ENCODE assay signal across 9 cellular contexts in the genomic region with DNA sequence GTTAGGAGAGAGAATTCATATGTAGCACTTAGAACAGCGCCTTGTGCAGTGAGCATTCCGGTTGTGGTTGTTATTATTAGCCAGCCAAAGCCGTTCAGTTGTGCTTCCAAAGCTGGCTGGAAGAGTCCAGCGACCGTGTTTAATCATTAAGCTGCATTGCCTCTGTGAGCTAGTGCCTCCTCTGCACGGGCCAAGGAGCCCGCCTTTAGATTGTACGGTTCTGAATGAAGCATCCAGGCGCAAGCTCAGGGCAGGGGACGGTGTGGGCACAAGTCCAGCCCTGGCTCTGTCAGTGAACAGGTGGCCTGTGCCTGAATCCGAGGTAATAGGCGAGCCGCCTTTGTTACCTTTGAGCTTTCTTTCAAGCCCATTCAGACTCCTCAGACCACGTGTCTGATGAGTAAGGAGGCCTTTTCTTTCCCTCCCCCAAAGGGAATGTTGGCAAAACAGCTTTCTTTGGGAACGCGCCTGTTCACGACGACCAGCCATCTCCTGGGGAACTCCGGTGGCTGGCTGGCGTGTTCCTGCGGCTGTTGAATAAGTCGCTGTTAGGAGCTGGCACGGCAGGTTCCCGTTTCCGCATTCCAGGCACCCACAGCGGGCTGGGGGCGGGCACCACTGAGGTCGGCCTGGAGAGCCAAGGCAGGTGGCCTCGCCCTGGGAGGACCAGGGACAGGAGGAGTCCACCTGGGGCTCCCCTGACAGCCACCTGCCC. TPM values are rescaled to one million over a fixed set of nuclear protein-coding genes. Genes with fewer than 3 reads are reported as not detected.
DNase-seq lines count a peak whose midpoint lies in the region; TF ChIP-seq lines count a peak whose summit lies in the region.
"Had no signal": no experiment of that assay in that cellular context is flagged by ENCODE, and none has a peak within 500 bp of the region (broad histone marks: within the 10 kb centered on the region; RNA-seq: fewer than 3 reads in every experiment).

No MANE protein-coding gene starts in this region.

- peak overlapping the region; percentile 12 for H3K27ac ChIP-seq in layer of hippocampus (ENCODE audit: low read depth, low read length)

- DNase-seq in Daoy (ENCODE audit: low read depth) (peak; percentile 77), HCEC 1CT (peak; percentile 45), NCI-H226 (peak; percentile 93), chondrocyte (ENCODE audit: low spot score) (no peak), activated gamma-delta T cell treated with Interleukin-2 at 50 U/mL for 16 hours (no peak)
- no peak for DNase-seq in activated CD8-positive, alpha-beta memory T cell treated with anti-CD3 and anti-CD28 coated beads, Interleukin-2, amount 50 U/mL, for 4 hours

- H3K36me3 Mint-ChIP-seq in chondrocyte (ENCODE audit: low read depth): no peaks in the 10 kb centered on the region
- peaks cover 37% of the 10 kb centered on the region for H3K36me3 Mint-ChIP-seq in stimulated activated naive CD8-positive, alpha-beta T cell treated with anti-CD3 and anti-CD28 coated beads, Interleukin-15, Interleukin-2, amounts not matched to agents 100 ng/mL and 50 ng/mL, for 24 hours (ENCODE audit: low read depth)

- peaks cover 41% of the 10 kb centered on the region for H3K4me1 Mint-ChIP-seq in chondrocyte (ENCODE audit: low read depth)
- H3K4me1 Mint-ChIP-seq in stimulated activated naive CD8-positive, alpha-beta T cell treated with anti-CD3 and anti-CD28 coated beads, Interleukin-15, Interleukin-2, amounts not matched to agents 100 ng/mL and 50 ng/mL, for 24 hours (ENCODE audit: low read depth): peaks cover 31% of the 10 kb centered on the region

- peak; percentile 59 for TF ChIP-seq CTCF in chondrocyte (IDR thresholded peaks at IDR 0.05)

- H3K27me3 ChIP-seq in layer of hippocampus (ENCODE audit: control insufficient read depth, insufficient read depth, low read length): no peaks in the 10 kb centered on the region

- H3K27me3 Mint-ChIP-seq in chondrocyte (ENCODE audit: low read depth): no peaks in the 10 kb centered on the region
- H3K27me3 Mint-ChIP-seq in stimulated activated naive CD8-positive, alpha-beta T cell treated with anti-CD3 and anti-CD28 coated beads, Interleukin-15, Interleukin-2, amounts not matched to agents 100 ng/mL and 50 ng/mL, for 24 hours: no peaks in the 10 kb centered on the region

- peaks cover 2% of the 10 kb centered on the region for H3K9me3 Mint-ChIP-seq in chondrocyte (ENCODE audit: low read depth)
- no peaks in the 10 kb centered on the region for H3K9me3 Mint-ChIP-seq in stimulated activated naive CD8-positive, alpha-beta T cell treated with anti-CD3 and anti-CD28 coated beads, Interleukin-15, Interleukin-2, amounts not matched to agents 100 ng/mL and 50 ng/mL, for 24 hours

- peak overlapping the region; percentile 88 for H3K27ac Mint-ChIP-seq in chondrocyte (ENCODE audit: unreplicated experiment)
- H3K27ac Mint-ChIP-seq in stimulated activated naive CD8-positive, alpha-beta T cell treated with anti-CD3 and anti-CD28 coated beads, Interleukin-15, Interleukin-2, amounts not matched to agents 100 ng/mL and 50 ng/mL, for 24 hours: peak overlapping the region; percentile 36

- peak overlapping the region; percentile 36 for H3K4me3 Mint-ChIP-seq in chondrocyte (ENCODE audit: unreplicated experiment)
- peak overlapping the region; percentile 40 for H3K4me3 Mint-ChIP-seq in stimulated activated naive CD8-positive, alpha-beta T cell treated with anti-CD3 and anti-CD28 coated beads, Interleukin-15, Interleukin-2, amounts not matched to agents 100 ng/mL and 50 ng/mL, for 24 hours

RNA-seq across cellular contexts. Expression of a gene that starts 25.1 kb away (rescaled TPM):
- total RNA-seq in Daoy (2014; rRNA removed; shearing (Covaris generic)): 6.0 and 13.4 TPM in 2 replicates
- 17.5 to 23.8 TPM (median 22.7 TPM) in 3 replicates for total RNA-seq in chondrocyte

RNA-seq across cellular contexts. Expression of a gene that starts 25.7 kb away (rescaled TPM):
- not detected in 2 replicates for total RNA-seq in Daoy (2014; rRNA removed; shearing (Covaris generic))
- not detected in 3 replicates for total RNA-seq in chondrocyte
- total RNA-seq: T-helper 1 cell treated with Interleukin-12 subunit alpha and Interleukin-12 subunit beta and Interleukin-4 antibody, amounts not matched to agents 30 ng/mL and 1 ng/mL, for 36 hours had no signal

Comparison
In these comparisons a context has a peak if more than half of its experiments do, and no peak if none do; other contexts are left out.
1. DNase-seq: peak in Daoy (single experiment), HCEC 1CT (single experiment) and NCI-H226 (single experiment); none in chondrocyte (single experiment), activated gamma-delta T cell treated with Interleukin-2 at 50 U/mL for 16 hours (single experiment) and activated CD8-positive, alpha-beta memory T cell treated with anti-CD3 and anti-CD28 coated beads, Interleukin-2, amount 50 U/mL, for 4 hours (single experiment).